ENCODE assay signal across 19 cellular contexts in genomic region chr17:77822302-77823030, GRCh38.
DNase-seq lines count a peak whose midpoint lies in the region; ATAC-seq and TF ChIP-seq lines count a peak whose summit lies in the region.
"Had no signal": no experiment of that assay in that cellular context is flagged by ENCODE, and none has a peak within 500 bp of the region (broad histone marks: within the 10 kb centered on the region; RNA-seq: fewer than 3 reads in every experiment).

No MANE protein-coding gene starts in this region.

- H3K9me3 Mint-ChIP-seq in activated naive CD8-positive, alpha-beta T cell treated with anti-CD3 and anti-CD28 coated beads, Interleukin-2, amount 50 U/mL, for 24 hours, result no peaks in the 10 kb centered on the region
- H3K9me3 Mint-ChIP-seq in activated naive CD8-positive, alpha-beta T cell treated with anti-CD3 and anti-CD28 coated beads for 36 hours, result no peaks in the 10 kb centered on the region
- H3K9me3 Mint-ChIP-seq in activated T-cell treated with anti-CD3 and anti-CD28 coated beads, Interleukin-2, amount 50 U/mL, for 24 hours, result no peaks in the 10 kb centered on the region
- H3K9me3 Mint-ChIP-seq in activated T-helper 2 cell treated with anti-CD3 and anti-CD28 coated beads, Interferon-gamma antibody, Interleukin-2, Interleukin-4, amounts not matched to agents 10 μg/mL and 5 μg/mL and 100 μg/mL, durations not matched to agents 14 hours and 24 hours and 36 hours, result no peaks in the 10 kb centered on the region
- H3K9me3 Mint-ChIP-seq in stimulated activated effector memory CD8-positive, alpha-beta T cell treated with anti-CD3 and anti-CD28 coated beads, Interleukin-12 subunit alpha, Interleukin-12 subunit beta, amount 100 ng/mL, for 72 hours, result no peaks in the 10 kb centered on the region
- H3K9me3 Mint-ChIP-seq: activated CD8-positive, alpha-beta T cell treated with anti-CD3 and anti-CD28 coated beads for 36 hours; T-helper 1 cell treated with Interleukin-12 subunit alpha and Interleukin-12 subunit beta and Interleukin-4 antibody, amounts not matched to agents 30 μg/mL and 1 μg/mL, for 36 hours had no signal

- H3K36me3 ChIP-seq in heart left ventricle (no peaks in the 10 kb centered on the region), psoas muscle (ENCODE audit: insufficient read depth in 1 of 2, low read depth in 1 of 2) (no peaks in the 10 kb centered on the region)
- H3K36me3 ChIP-seq: BLaER1 treated with 17β-estradiol and CSF1 and Interleukin-3, amounts not matched to agents 10 nM and 100 nM; sigmoid colon had no signal

- H3K4me1 ChIP-seq in heart left ventricle (peaks cover 0 to 34% (median 11%) of the 10 kb centered on the region in 12 donors), psoas muscle (no peaks in the 10 kb centered on the region)
- H3K4me1 ChIP-seq: sigmoid colon had no signal

- H3K27ac ChIP-seq in heart left ventricle (peak overlapping the region in 6 of 12 donors; percentile 18 to 57 (median 44)), psoas muscle (no peak overlapping the region)
- H3K27ac ChIP-seq: BLaER1 treated with 17β-estradiol and CSF1 and Interleukin-3, amounts not matched to agents 10 nM and 100 nM had no signal

- TF ChIP-seq POLR2A in heart left ventricle (IDR thresholded peaks at IDR 0.05), result no peak

- TF ChIP-seq CTCF in heart left ventricle (IDR thresholded peaks at IDR 0.05), result no peak
- no peak for TF ChIP-seq CTCF in psoas muscle (IDR thresholded peaks at IDR 0.05)

- peak overlapping the region; percentile 41 for H3K27ac Mint-ChIP-seq in activated naive CD8-positive, alpha-beta T cell treated with anti-CD3 and anti-CD28 coated beads, Interleukin-2, amount 50 U/mL, for 24 hours
- no peak overlapping the region for H3K27ac Mint-ChIP-seq in activated naive CD8-positive, alpha-beta T cell treated with anti-CD3 and anti-CD28 coated beads for 36 hours
- no peak overlapping the region for H3K27ac Mint-ChIP-seq in activated T-cell treated with anti-CD3 and anti-CD28 coated beads, Interleukin-2, amount 50 U/mL, for 24 hours
- H3K27ac Mint-ChIP-seq in activated T-helper 2 cell treated with anti-CD3 and anti-CD28 coated beads, Interferon-gamma antibody, Interleukin-2, Interleukin-4, amounts not matched to agents 10 μg/mL and 5 μg/mL and 100 μg/mL, durations not matched to agents 14 hours and 24 hours and 36 hours, result no peak overlapping the region
- no peak overlapping the region for H3K27ac Mint-ChIP-seq in stimulated activated effector memory CD8-positive, alpha-beta T cell treated with anti-CD3 and anti-CD28 coated beads, Interleukin-12 subunit alpha, Interleukin-12 subunit beta, amount 100 ng/mL, for 72 hours
- H3K27ac Mint-ChIP-seq: activated CD8-positive, alpha-beta T cell treated with anti-CD3 and anti-CD28 coated beads for 36 hours; WTC11 had no signal

- intact Hi-C loops in heart left ventricle (cut with DNase I) (loop anchor here in 2 of 10 donors (5.0 to 10.0 kb wide), 2 partner anchors 48 to 280 kb away; no protein-coding TSS in a partner anchor), psoas muscle (cut with DNase I) (no loop called here)
- intact Hi-C loops in activated T-helper 2 cell treated with anti-CD3 and anti-CD28 coated beads, Interferon-gamma antibody, Interleukin-2, Interleukin-4, amounts not matched to agents 10 μg/mL and 5 μg/mL and 100 μg/mL, durations not matched to agents 14 hours and 24 hours and 36 hours (cut with micrococcal nuclease), result no loop called here

- H3K9me3 ChIP-seq in heart left ventricle (no peaks in the 10 kb centered on the region), psoas muscle (no peaks in the 10 kb centered on the region)
- H3K9me3 ChIP-seq: BLaER1 treated with 17β-estradiol and CSF1 and Interleukin-3, amounts not matched to agents 10 nM and 100 nM; sigmoid colon had no signal

- H3K4me3 ChIP-seq in heart left ventricle (no peak overlapping the region), psoas muscle (no peak overlapping the region)
- H3K4me3 ChIP-seq: BLaER1 treated with 17β-estradiol and CSF1 and Interleukin-3, amounts not matched to agents 10 nM and 100 nM; sigmoid colon had no signal

- DNase-seq in activated naive CD8-positive, alpha-beta T cell treated with anti-CD3 and anti-CD28 coated beads, Interleukin-2, amount 50 U/mL, for 24 hours, result no peak
- DNase-seq in activated naive CD8-positive, alpha-beta T cell treated with anti-CD3 and anti-CD28 coated beads for 36 hours, result no peak
- DNase-seq in heart left ventricle (peak in 4 of 5 donors; percentile 44 to 79 (median 64)), psoas muscle (peak; percentile 59 to 74), LoVo (ENCODE audit: low spot score) (no peak)
- DNase-seq in activated T-cell treated with anti-CD3 and anti-CD28 coated beads, Interleukin-2, amount 50 U/mL, for 24 hours, result no peak
- DNase-seq in activated T-helper 2 cell treated with anti-CD3 and anti-CD28 coated beads, Interferon-gamma antibody, Interleukin-2, Interleukin-4, amounts not matched to agents 10 μg/mL and 5 μg/mL and 100 μg/mL, durations not matched to agents 14 hours and 24 hours and 36 hours (ENCODE audit: low spot score), result no peak
- DNase-seq in stimulated activated effector memory CD8-positive, alpha-beta T cell treated with anti-CD3 and anti-CD28 coated beads, Interleukin-12 subunit alpha, Interleukin-12 subunit beta, amount 100 ng/mL, for 72 hours (ENCODE audit: low spot score in 2 of 2), result no peak
- DNase-seq: 8988T; activated CD8-positive, alpha-beta T cell treated with anti-CD3 and anti-CD28 coated beads for 36 hours; Karpas-422; NCI-H1105 treated with DMSO at 0.1 percent for 48 hours; NCI-H524 treated with DMSO at 0.1 percent for 48 hours; SHP77 treated with DMSO at 0.1 percent for 48 hours; sigmoid colon; stimulated activated CD4-positive, alpha-beta T cell treated with anti-CD3 and anti-CD28 coated beads, Interleukin-2, amount 100 ng/mL, for 48 hours had no signal

- H3K4me3 Mint-ChIP-seq in activated naive CD8-positive, alpha-beta T cell treated with anti-CD3 and anti-CD28 coated beads, Interleukin-2, amount 50 U/mL, for 24 hours, result no peak overlapping the region
- no peak overlapping the region for H3K4me3 Mint-ChIP-seq in activated naive CD8-positive, alpha-beta T cell treated with anti-CD3 and anti-CD28 coated beads for 36 hours
- H3K4me3 Mint-ChIP-seq in activated T-cell treated with anti-CD3 and anti-CD28 coated beads, Interleukin-2, amount 50 U/mL, for 24 hours, result no peak overlapping the region
- no peak overlapping the region for H3K4me3 Mint-ChIP-seq in activated T-helper 2 cell treated with anti-CD3 and anti-CD28 coated beads, Interferon-gamma antibody, Interleukin-2, Interleukin-4, amounts not matched to agents 10 μg/mL and 5 μg/mL and 100 μg/mL, durations not matched to agents 14 hours and 24 hours and 36 hours (ENCODE audit: low read depth)
- no peak overlapping the region for H3K4me3 Mint-ChIP-seq in stimulated activated effector memory CD8-positive, alpha-beta T cell treated with anti-CD3 and anti-CD28 coated beads, Interleukin-12 subunit alpha, Interleukin-12 subunit beta, amount 100 ng/mL, for 72 hours
- H3K4me3 Mint-ChIP-seq: activated CD8-positive, alpha-beta T cell treated with anti-CD3 and anti-CD28 coated beads for 36 hours; T-helper 1 cell treated with Interleukin-12 subunit alpha and Interleukin-12 subunit beta and Interleukin-4 antibody, amounts not matched to agents 30 μg/mL and 1 μg/mL, for 36 hours; WTC11 had no signal

- no peak for ATAC-seq in activated naive CD8-positive, alpha-beta T cell treated with anti-CD3 and anti-CD28 coated beads, Interleukin-2, amount 50 U/mL, for 24 hours
- ATAC-seq in heart left ventricle (peak; percentile 57 to 79 (median 70)), psoas muscle (peak in 3 of 4 donors; percentile 39 to 65 (median 54))
- ATAC-seq in stimulated activated effector memory CD8-positive, alpha-beta T cell treated with anti-CD3 and anti-CD28 coated beads, Interleukin-12 subunit alpha, Interleukin-12 subunit beta, amount 100 ng/mL, for 72 hours, result no peak
- ATAC-seq: activated CD8-positive, alpha-beta T cell treated with anti-CD3 and anti-CD28 coated beads for 36 hours; WTC11 had no signal

- no peaks in the 10 kb centered on the region for H3K36me3 Mint-ChIP-seq in activated naive CD8-positive, alpha-beta T cell treated with anti-CD3 and anti-CD28 coated beads, Interleukin-2, amount 50 U/mL, for 24 hours (ENCODE audit: low read depth)
- H3K36me3 Mint-ChIP-seq in activated naive CD8-positive, alpha-beta T cell treated with anti-CD3 and anti-CD28 coated beads for 36 hours, result no peaks in the 10 kb centered on the region
- H3K36me3 Mint-ChIP-seq in activated T-cell treated with anti-CD3 and anti-CD28 coated beads, Interleukin-2, amount 50 U/mL, for 24 hours (ENCODE audit: low read depth), result no peaks in the 10 kb centered on the region
- no peaks in the 10 kb centered on the region for H3K36me3 Mint-ChIP-seq in activated T-helper 2 cell treated with anti-CD3 and anti-CD28 coated beads, Interferon-gamma antibody, Interleukin-2, Interleukin-4, amounts not matched to agents 10 μg/mL and 5 μg/mL and 100 μg/mL, durations not matched to agents 14 hours and 24 hours and 36 hours (ENCODE audit: low read depth)
- H3K36me3 Mint-ChIP-seq in stimulated activated effector memory CD8-positive, alpha-beta T cell treated with anti-CD3 and anti-CD28 coated beads, Interleukin-12 subunit alpha, Interleukin-12 subunit beta, amount 100 ng/mL, for 72 hours, result no peaks in the 10 kb centered on the region
- H3K36me3 Mint-ChIP-seq: WTC11 had no signal

- 65 to 75% (median 69%) methylated on average over 21 to 22 of the region's 22 CpGs for WGBS in heart left ventricle, 4 donors
- WGBS in psoas muscle, 3 donors, result 57 to 69% (median 59%) methylated on average over 20 to 22 of the region's 22 CpGs

- no peaks in the 10 kb centered on the region for H3K27me3 Mint-ChIP-seq in activated naive CD8-positive, alpha-beta T cell treated with anti-CD3 and anti-CD28 coated beads, Interleukin-2, amount 50 U/mL, for 24 hours
- no peaks in the 10 kb centered on the region for H3K27me3 Mint-ChIP-seq in activated naive CD8-positive, alpha-beta T cell treated with anti-CD3 and anti-CD28 coated beads for 36 hours
- H3K27me3 Mint-ChIP-seq in activated T-cell treated with anti-CD3 and anti-CD28 coated beads, Interleukin-2, amount 50 U/mL, for 24 hours, result no peaks in the 10 kb centered on the region
- peaks cover 21% of the 10 kb centered on the region for H3K27me3 Mint-ChIP-seq in activated T-helper 2 cell treated with anti-CD3 and anti-CD28 coated beads, Interferon-gamma antibody, Interleukin-2, Interleukin-4, amounts not matched to agents 10 μg/mL and 5 μg/mL and 100 μg/mL, durations not matched to agents 14 hours and 24 hours and 36 hours (ENCODE audit: low read depth)
- H3K27me3 Mint-ChIP-seq: activated CD8-positive, alpha-beta T cell treated with anti-CD3 and anti-CD28 coated beads for 36 hours had no signal

- no peaks in the 10 kb centered on the region for H3K27me3 ChIP-seq in heart left ventricle
- no peaks in the 10 kb centered on the region for H3K27me3 ChIP-seq in psoas muscle (ENCODE audit: insufficient read depth in 3 of 3, low read length in 2 of 3)
- H3K27me3 ChIP-seq: sigmoid colon had no signal

- H3K4me1 Mint-ChIP-seq in activated naive CD8-positive, alpha-beta T cell treated with anti-CD3 and anti-CD28 coated beads, Interleukin-2, amount 50 U/mL, for 24 hours, result no peaks in the 10 kb centered on the region
- no peaks in the 10 kb centered on the region for H3K4me1 Mint-ChIP-seq in activated naive CD8-positive, alpha-beta T cell treated with anti-CD3 and anti-CD28 coated beads for 36 hours
- no peaks in the 10 kb centered on the region for H3K4me1 Mint-ChIP-seq in activated T-cell treated with anti-CD3 and anti-CD28 coated beads, Interleukin-2, amount 50 U/mL, for 24 hours (ENCODE audit: low read depth)
- no peaks in the 10 kb centered on the region for H3K4me1 Mint-ChIP-seq in activated T-helper 2 cell treated with anti-CD3 and anti-CD28 coated beads, Interferon-gamma antibody, Interleukin-2, Interleukin-4, amounts not matched to agents 10 μg/mL and 5 μg/mL and 100 μg/mL, durations not matched to agents 14 hours and 24 hours and 36 hours (ENCODE audit: low read depth)
- peaks cover 13% of the 10 kb centered on the region for H3K4me1 Mint-ChIP-seq in stimulated activated effector memory CD8-positive, alpha-beta T cell treated with anti-CD3 and anti-CD28 coated beads, Interleukin-12 subunit alpha, Interleukin-12 subunit beta, amount 100 ng/mL, for 72 hours

Comparison
In these comparisons a context has a peak if more than half of its experiments do, and no peak if none do; other contexts are left out.
1. ATAC-seq: peak in heart left ventricle (4 of 4) and psoas muscle (3 of 4); none in activated naive CD8-positive, alpha-beta T cell treated with anti-CD3 and anti-CD28 coated beads, Interleukin-2, amount 50 U/mL, for 24 hours (single experiment) and stimulated activated effector memory CD8-positive, alpha-beta T cell treated with anti-CD3 and anti-CD28 coated beads, Interleukin-12 subunit alpha, Interleukin-12 subunit beta, amount 100 ng/mL, for 72 hours (single experiment).
2. DNase-seq: peak in heart left ventricle (4 of 5) and psoas muscle (2 of 2); none in activated naive CD8-positive, alpha-beta T cell treated with anti-CD3 and anti-CD28 coated beads, Interleukin-2, amount 50 U/mL, for 24 hours (single experiment), activated naive CD8-positive, alpha-beta T cell treated with anti-CD3 and anti-CD28 coated beads for 36 hours (single experiment), activated T-cell treated with anti-CD3 and anti-CD28 coated beads, Interleukin-2, amount 50 U/mL, for 24 hours (single experiment), LoVo (single experiment), activated T-helper 2 cell treated with anti-CD3 and anti-CD28 coated beads, Interferon-gamma antibody, Interleukin-2, Interleukin-4, amounts not matched to agents 10 μg/mL and 5 μg/mL and 100 μg/mL, durations not matched to agents 14 hours and 24 hours and 36 hours (single experiment) and stimulated activated effector memory CD8-positive, alpha-beta T cell treated with anti-CD3 and anti-CD28 coated beads, Interleukin-12 subunit alpha, Interleukin-12 subunit beta, amount 100 ng/mL, for 72 hours (0 of 2).